ENCODE assay signal across 8 cellular contexts in genomic region chr4:21469438-21470032, GRCh38.
DNase-seq lines count a peak whose midpoint lies in the region; ATAC-seq, FAIRE-seq and TF ChIP-seq lines count a peak whose summit lies in the region.

No MANE protein-coding gene starts in this region.

- no peaks in the 10 kb centered on the region for H3K36me3 ChIP-seq in left ventricle myocardium inferior
- no peaks in the 10 kb centered on the region for H3K36me3 ChIP-seq in PC-3 (ENCODE audit: low read depth, low read length)
- H3K36me3 ChIP-seq in uterus: no peaks in the 10 kb centered on the region
- H3K36me3 ChIP-seq in gastrocnemius medialis: no peaks in the 10 kb centered on the region
- no peaks in the 10 kb centered on the region for H3K36me3 ChIP-seq in MG63

- CTCF ChIA-PET in PC-3 (lab: Charles Lee): interaction anchor here (0.5 kb wide), 1 partner anchor 282 kb away, joined by 5 read pairs; no protein-coding TSS in a partner anchor

- POLR2A ChIA-PET in PC-3 (lab: Charles Lee; ENCODE audit: unreplicated experiment): no interaction called here

- intact Hi-C loops in left ventricle myocardium inferior (cut with micrococcal nuclease): no loop called here
- intact Hi-C loops in Right ventricle myocardium superior (cut with DNase I): no loop called here
- intact Hi-C loops in PC-3 (cut with micrococcal nuclease): loop anchor here (1.0 to 10.0 kb wide), 3 partner anchors 285 to 696 kb away; no protein-coding TSS in a partner anchor
- intact Hi-C loops in uterus (cut with DNase I; ENCODE audit: low total_unique reads): no loop called here
- intact Hi-C loops in gastrocnemius medialis (cut with DNase I; ENCODE audit: low total_unique reads): no loop called here

- H3K9me2 ChIP-seq in PC-3 (replicated peaks; ENCODE audit: low read length): no peaks in the 10 kb centered on the region

- H3K4me3 ChIP-seq in left ventricle myocardium inferior: no peak overlapping the region
- no peak overlapping the region for H3K4me3 ChIP-seq in PC-3 (ENCODE audit: low read length)
- H3K4me3 ChIP-seq in uterus: no peak overlapping the region
- H3K4me3 ChIP-seq in gastrocnemius medialis: no peak overlapping the region
- H3K4me3 ChIP-seq in MG63: no peak overlapping the region

- H3F3A ChIP-seq in PC-3 (ENCODE audit: low read length, unreplicated experiment): no peaks in the 10 kb centered on the region

- H3K4me1 ChIP-seq in left ventricle myocardium inferior (no peaks in the 10 kb centered on the region), PC-3 (ENCODE audit: insufficient read depth, low read length) (no peaks in the 10 kb centered on the region; the same call in 1 of the 2 replicates), uterus (no peaks in the 10 kb centered on the region), gastrocnemius medialis (no peaks in the 10 kb centered on the region)

- no peak for ATAC-seq in Right ventricle myocardium superior (ENCODE audit: poor library complexity)
- ATAC-seq in PC-3: no peak
- no peak for ATAC-seq in gastrocnemius medialis

- H3K4me2 ChIP-seq in PC-3 (ENCODE audit: low read length): no peak overlapping the region

- in situ Hi-C loops in gastrocnemius medialis (cut with MboI; ENCODE audit: low sequenced_read_pairs in 4 of 4): no loop called here

- no peak overlapping the region for H3K27ac ChIP-seq in left ventricle myocardium inferior (replicated peaks)
- no peak overlapping the region for H3K27ac ChIP-seq in PC-3 (ENCODE audit: low read length)
- no peak overlapping the region for H3K27ac ChIP-seq in uterus
- H3K27ac ChIP-seq in gastrocnemius medialis: no peak overlapping the region

- H2AFZ ChIP-seq in PC-3 (ENCODE audit: low read length): no peak overlapping the region

- BruUV-seq in PC-3 (replicated peaks; lab: Mats Ljungman, UMichigan): no TSS peak

- no peak for DNase-seq in left ventricle myocardium inferior
- DNase-seq in Right ventricle myocardium superior: no peak
- DNase-seq in PC-3: peak; percentile 15
- DNase-seq in frontal cortex (ENCODE audit: low spot score in 2 of 2): no peak
- DNase-seq in uterus: no peak
- no peak for DNase-seq in gastrocnemius medialis
- no peak for DNase-seq in MG63
- DNase-seq in middle frontal gyrus (ENCODE audit: extremely low spot score, low spot score): no peak

- peak; percentile 95 for FAIRE-seq in frontal cortex (lab: Jason Lieb, UNC)

- TF ChIP-seq CTCF in left ventricle myocardium inferior (IDR thresholded peaks at IDR 0.05; ENCODE audit: borderline replicate concordance) (peak; percentile 43), PC-3 (conservative IDR thresholded peaks at IDR 0.05; ENCODE audit: low read depth, low read length) (peak; percentile 58), uterus (IDR thresholded peaks at IDR 0.05) (peak; percentile 22 to 47 (median 37)), gastrocnemius medialis (IDR thresholded peaks at IDR 0.05 in 4 of 5, conservative IDR thresholded peaks at IDR 0.05 in 1 of 5) (no peak)

- H3K27me3 ChIP-seq in left ventricle myocardium inferior (ENCODE audit: low read depth): peaks cover 7% of the 10 kb centered on the region
- H3K27me3 ChIP-seq in PC-3 (ENCODE audit: low read length): peaks cover 11% of the 10 kb centered on the region; the same call in 1 of the 2 replicates
- H3K27me3 ChIP-seq in uterus: no peaks in the 10 kb centered on the region
- H3K27me3 ChIP-seq in gastrocnemius medialis: no peaks in the 10 kb centered on the region
- H3K27me3 ChIP-seq in MG63: no peaks in the 10 kb centered on the region

- no peak for TF ChIP-seq POLR2A in uterus (IDR thresholded peaks at IDR 0.05)
- no peak for TF ChIP-seq POLR2A in gastrocnemius medialis (IDR thresholded peaks at IDR 0.05)

- H4K20me1 ChIP-seq in PC-3 (ENCODE audit: low read length): no peaks in the 10 kb centered on the region

- H3K9me3 ChIP-seq in left ventricle myocardium inferior (replicated peaks) (no peaks in the 10 kb centered on the region), PC-3 (ENCODE audit: low read length) (no peaks in the 10 kb centered on the region), uterus (no peaks in the 10 kb centered on the region), gastrocnemius medialis (no peaks in the 10 kb centered on the region), MG63 (no peaks in the 10 kb centered on the region)

- H3K79me2 ChIP-seq in PC-3 (ENCODE audit: low read length): no peaks in the 10 kb centered on the region

- no peak overlapping the region for H3K9ac ChIP-seq in PC-3 (ENCODE audit: low read length)

Comparison
In these comparisons a context has a peak if more than half of its experiments do, and no peak if none do; other contexts are left out.
1. CTCF ChIP-seq: peak in left ventricle myocardium inferior (single experiment), PC-3 (single experiment) and uterus (4 of 4); none in gastrocnemius medialis (0 of 5).